In genomic region chr7:91263359-91264082, GRCh38 we compare ENCODE assay signal across 8 cellular contexts. TPM values are rescaled to one million over a fixed set of nuclear protein-coding genes. Genes with fewer than 3 reads are reported as not detected.
DNase-seq lines count a peak whose midpoint lies in the region; ATAC-seq and TF ChIP-seq lines count a peak whose summit lies in the region.

No MANE protein-coding gene starts in this region.

- H3K36me3 Mint-ChIP-seq in T-helper 2 cell treated with Interferon-gamma antibody and Interleukin-4, amounts not matched to agents 5 μg/mL and 100 μg/mL, for 36 hours (ENCODE audit: low read depth): no peaks in the 10 kb centered on the region

- peaks cover 65% of the 10 kb centered on the region for H3K27me3 Mint-ChIP-seq in T-helper 2 cell treated with Interferon-gamma antibody and Interleukin-4, amounts not matched to agents 5 μg/mL and 100 μg/mL, for 36 hours (ENCODE audit: low read depth)

- H3K4me3 ChIP-seq in astrocyte of the cerebellum (ENCODE audit: low read depth, low read length) (peak overlapping the region; percentile 59), iPS-18c (ENCODE audit: insufficient read depth, low read depth, low read length) (peak overlapping the region; percentile 59), skeletal muscle satellite cell (ENCODE audit: low read length) (peak overlapping the region; percentile 87)

- no peaks in the 10 kb centered on the region for H3K36me3 ChIP-seq in skeletal muscle satellite cell (ENCODE audit: insufficient read depth, low read length)

- peaks cover 23% of the 10 kb centered on the region for H3K4me1 ChIP-seq in skeletal muscle satellite cell (ENCODE audit: control insufficient read depth, insufficient read depth, low read length)

- H3K9ac ChIP-seq in skeletal muscle satellite cell (ENCODE audit: low read depth, low read length): peak overlapping the region; percentile 83

- ATAC-seq in GM21381 (IDR thresholded peaks at IDR 0.05; ENCODE audit: unreplicated experiment): no peak
- ATAC-seq in activated CD4-positive, CD25-positive, alpha-beta regulatory T cell treated with anti-CD3 and anti-CD28 coated beads, Interleukin-2, amount 50 U/mL, for 24 hours: no peak

- no peaks in the 10 kb centered on the region for H3K9me3 Mint-ChIP-seq in T-helper 2 cell treated with Interferon-gamma antibody and Interleukin-4, amounts not matched to agents 5 μg/mL and 100 μg/mL, for 36 hours

- no peak for DNase-seq in T-helper 2 cell treated with Interferon-gamma antibody and Interleukin-4, amounts not matched to agents 5 μg/mL and 100 μg/mL, for 36 hours (ENCODE audit: low spot score)
- no peak for DNase-seq in T-helper 2 cell
- peak; percentile 60 for DNase-seq in NCI-H2227 (lab: John Stamatoyannopoulos, UW; ENCODE audit: unreplicated experiment)
- DNase-seq in astrocyte of the cerebellum (ENCODE audit: low read depth): no peak

- no peak for TF ChIP-seq CTCF in astrocyte of the cerebellum (IDR thresholded peaks at IDR 0.05; ENCODE audit: low read depth, low read length, missing control alignments)

- peaks cover 4% of the 10 kb centered on the region for H3K4me1 Mint-ChIP-seq in T-helper 2 cell treated with Interferon-gamma antibody and Interleukin-4, amounts not matched to agents 5 μg/mL and 100 μg/mL, for 36 hours (ENCODE audit: low read depth)

- H3K9me3 ChIP-seq in iPS-18c (ENCODE audit: control insufficient read depth, insufficient read depth, low read length) (no peaks in the 10 kb centered on the region), skeletal muscle satellite cell (replicated peaks; ENCODE audit: low read length) (no peaks in the 10 kb centered on the region)

- H3K27me3 ChIP-seq in skeletal muscle satellite cell (ENCODE audit: control insufficient read depth, insufficient read depth, low read length): no peaks in the 10 kb centered on the region

- no peak overlapping the region for H3K27ac Mint-ChIP-seq in T-helper 2 cell treated with Interferon-gamma antibody and Interleukin-4, amounts not matched to agents 5 μg/mL and 100 μg/mL, for 36 hours

- in situ Hi-C loops in astrocyte of the cerebellum (cut with HindIII; ENCODE audit: low sequenced_read_pairs): no loop called here

- peak overlapping the region; percentile 94 for H3K4me2 ChIP-seq in skeletal muscle satellite cell (ENCODE audit: low read length)

- H3K4me3 Mint-ChIP-seq in T-helper 2 cell treated with Interferon-gamma antibody and Interleukin-4, amounts not matched to agents 5 μg/mL and 100 μg/mL, for 36 hours: peak overlapping the region; percentile 87

RNA-seq across cellular contexts. Expression of gene FZD1, which starts 0.7 kb away (rescaled TPM):
- total RNA-seq in skeletal muscle satellite cell (2012; rRNA removed): 8.9 and 15.9 TPM in 2 replicates
